In genomic region chr3:27378331-27378730, GRCh38 we compare ENCODE assay signal across 18 cellular contexts. TPM values are rescaled to one million over a fixed set of nuclear protein-coding genes. Genes with fewer than 3 reads are reported as not detected.
DNase-seq lines count a peak whose midpoint lies in the region; ATAC-seq, FAIRE-seq and TF ChIP-seq lines count a peak whose summit lies in the region.
"Had no signal": no experiment of that assay in that cellular context is flagged by ENCODE, and none has a peak within 500 bp of the region (broad histone marks: within the 10 kb centered on the region; RNA-seq: fewer than 3 reads in every experiment).

No MANE protein-coding gene starts in this region.

- TF ChIP-seq EP300 in HepG2 (IDR thresholded peaks at IDR 0.05; ENCODE audit: low read depth in 2 of 2, low read length in 2 of 2) = no peak
- no peak for TF ChIP-seq EP300 in HepG2 (CRISPR knock-in tag; IDR thresholded peaks at IDR 0.05; ENCODE audit: borderline replicate concordance)
- TF ChIP-seq EP300 in SK-N-SH (IDR thresholded peaks at IDR 0.05; ENCODE audit: borderline replicate concordance in 1 of 2, low read depth in 1 of 2, low read length in 1 of 2) = no peak

- peaks cover 8% of the 10 kb centered on the region for H3F3A ChIP-seq in SK-N-SH (replicated peaks; ENCODE audit: insufficient read depth)

- H3K36me3 Mint-ChIP-seq in HFFc6 (ENCODE audit: low read depth) (peaks cover 34% of the 10 kb centered on the region), astrocyte (ENCODE audit: low read depth, unreplicated experiment) (no peaks in the 10 kb centered on the region)
- peaks cover 89% of the 10 kb centered on the region for H3K36me3 Mint-ChIP-seq in stimulated activated effector memory CD8-positive, alpha-beta T cell treated with anti-CD3 and anti-CD28 coated beads, Interleukin-12 subunit alpha, Interleukin-12 subunit beta, amount 100 ng/mL, for 72 hours

- H3K4me3 ChIP-seq in HepG2 (replicated peaks in 1 of 3; ENCODE audit: insufficient read depth in 1 of 3, low read depth in 2 of 3, low read length in 3 of 3) (no peak overlapping the region), right lobe of liver (no peak overlapping the region), astrocyte (ENCODE audit: insufficient read depth, low read depth, low read length) (no peak overlapping the region), psoas muscle (no peak overlapping the region), SK-N-SH (ENCODE audit: low read depth in 2 of 2, low read length in 1 of 2) (no peak overlapping the region)

- H3K27ac Mint-ChIP-seq in HFFc6 = peak overlapping the region; percentile 11; the same call in 1 of the 2 replicates
- no peak overlapping the region for H3K27ac Mint-ChIP-seq in astrocyte (ENCODE audit: unreplicated experiment)
- H3K27ac Mint-ChIP-seq in stimulated activated effector memory CD8-positive, alpha-beta T cell treated with anti-CD3 and anti-CD28 coated beads, Interleukin-12 subunit alpha, Interleukin-12 subunit beta, amount 100 ng/mL, for 72 hours = peak overlapping the region; percentile 2

- peak overlapping the region; percentile 47 for H3K27ac ChIP-seq in HepG2 (ENCODE audit: extremely low read length, insufficient read depth, low read length)
- no peak overlapping the region for H3K27ac ChIP-seq in right lobe of liver
- H3K27ac ChIP-seq in astrocyte (ENCODE audit: low read depth, low read length) = no peak overlapping the region
- H3K27ac ChIP-seq in psoas muscle = no peak overlapping the region
- no peak overlapping the region for H3K27ac ChIP-seq in SK-N-SH (ENCODE audit: low read depth in 2 of 2, low read length in 1 of 2)

- ATAC-seq in HepG2 (no peak), right lobe of liver (no peak), psoas muscle (no peak), HG03442 (IDR thresholded peaks at IDR 0.05; ENCODE audit: unreplicated experiment) (no peak)
- no peak for ATAC-seq in stimulated activated effector memory CD8-positive, alpha-beta T cell treated with anti-CD3 and anti-CD28 coated beads, Interleukin-12 subunit alpha, Interleukin-12 subunit beta, amount 100 ng/mL, for 72 hours
- ATAC-seq: Panc1, Right ventricle myocardium inferior had no signal

- H3K27me3 Mint-ChIP-seq in HFFc6 (ENCODE audit: insufficient read depth) = no peaks in the 10 kb centered on the region
- no peaks in the 10 kb centered on the region for H3K27me3 Mint-ChIP-seq in astrocyte (ENCODE audit: low read depth, unreplicated experiment)
- H3K27me3 Mint-ChIP-seq: CD4-positive, CD25-positive, alpha-beta regulatory T cell had no signal

- intact Hi-C loops in HepG2 (cut with micrococcal nuclease; ENCODE audit: unreplicated experiment) (no loop called here), right lobe of liver (cut with DNase I) (no loop called here), psoas muscle (cut with DNase I) (no loop called here)

- H3K4me2 ChIP-seq in HepG2 (ENCODE audit: low read depth, low read length) (no peak overlapping the region), astrocyte (ENCODE audit: low read length) (no peak overlapping the region), SK-N-SH (no peak overlapping the region)

- H3K4me1 ChIP-seq in HepG2 (ENCODE audit: insufficient read depth, low read length) (peaks cover 47% of the 10 kb centered on the region), right lobe of liver (peaks cover 0 to 17% (median 5%) of the 10 kb centered on the region in 4 donors), astrocyte (ENCODE audit: insufficient read depth, low read length) (no peaks in the 10 kb centered on the region), psoas muscle (peaks cover 12% of the 10 kb centered on the region), SK-N-SH (ENCODE audit: control insufficient read depth in 1 of 2, insufficient read depth in 2 of 2, low read depth in 1 of 2, low read length in 1 of 2) (no peaks in the 10 kb centered on the region)

- H3K27me3 ChIP-seq in HepG2 (ENCODE audit: control insufficient read depth in 1 of 2, insufficient read depth in 2 of 2, low read length in 2 of 2) (no peaks in the 10 kb centered on the region), right lobe of liver (no peaks in the 10 kb centered on the region), astrocyte (ENCODE audit: insufficient read depth, low read length) (no peaks in the 10 kb centered on the region), psoas muscle (ENCODE audit: insufficient read depth in 3 of 3, low read length in 2 of 3) (no peaks in the 10 kb centered on the region), SK-N-SH (ENCODE audit: insufficient read depth) (no peaks in the 10 kb centered on the region)

- H3K9me3 Mint-ChIP-seq in HFFc6 (no peaks in the 10 kb centered on the region), astrocyte (ENCODE audit: unreplicated experiment) (no peaks in the 10 kb centered on the region)
- H3K9me3 Mint-ChIP-seq in stimulated activated effector memory CD8-positive, alpha-beta T cell treated with anti-CD3 and anti-CD28 coated beads, Interleukin-12 subunit alpha, Interleukin-12 subunit beta, amount 100 ng/mL, for 72 hours = no peaks in the 10 kb centered on the region
- H3K9me3 Mint-ChIP-seq: CD4-positive, CD25-positive, alpha-beta regulatory T cell had no signal

- in situ Hi-C loops in HepG2 (cut with HindIII; ENCODE audit: extremely low pct_ligation_motif_present, low pct_unique_long_range_greater_than_20kb) = no loop called here

- no peaks in the 10 kb centered on the region; the same call in 1 of the 2 replicates for H3K9me2 ChIP-seq in SK-N-SH

- no peaks in the 10 kb centered on the region for H3K79me2 ChIP-seq in HepG2 (ENCODE audit: insufficient read depth, low read length)
- peaks cover under 1% of the 10 kb centered on the region for H3K79me2 ChIP-seq in astrocyte (ENCODE audit: insufficient read depth, low read length)
- no peaks in the 10 kb centered on the region; the same call in 1 of the 2 replicates for H3K79me2 ChIP-seq in SK-N-SH (ENCODE audit: insufficient read depth)

- no peak for TF ChIP-seq POLR2A in HepG2 (IDR thresholded peaks at IDR 0.05; ENCODE audit: insufficient read depth in 1 of 2, low read depth in 2 of 2, low read length in 2 of 2)
- TF ChIP-seq POLR2A in right lobe of liver (IDR thresholded peaks at IDR 0.05) = no peak

- H4K20me1 ChIP-seq in HepG2 (ENCODE audit: insufficient read depth, low read length) (no peaks in the 10 kb centered on the region), astrocyte (ENCODE audit: insufficient read depth, low read length) (no peaks in the 10 kb centered on the region), SK-N-SH (ENCODE audit: insufficient read depth) (no peaks in the 10 kb centered on the region)

- TF ChIP-seq CTCF in HepG2 (CRISPR knock-in tag; IDR thresholded peaks at IDR 0.05) = no peak
- TF ChIP-seq CTCF in right lobe of liver (IDR thresholded peaks at IDR 0.05) = no peak
- TF ChIP-seq CTCF in HFFc6 (IDR thresholded peaks at IDR 0.05) = no peak
- TF ChIP-seq CTCF in astrocyte (IDR thresholded peaks at IDR 0.05; ENCODE audit: insufficient read depth, low read depth, low read length) = no peak
- TF ChIP-seq CTCF in psoas muscle (IDR thresholded peaks at IDR 0.05) = no peak
- TF ChIP-seq CTCF in SK-N-SH (IDR thresholded peaks at IDR 0.05) = no peak

- H3K4me3 Mint-ChIP-seq in HFFc6 (no peak overlapping the region), astrocyte (ENCODE audit: unreplicated experiment) (no peak overlapping the region)
- H3K4me3 Mint-ChIP-seq in stimulated activated effector memory CD8-positive, alpha-beta T cell treated with anti-CD3 and anti-CD28 coated beads, Interleukin-12 subunit alpha, Interleukin-12 subunit beta, amount 100 ng/mL, for 72 hours = no peak overlapping the region
- H3K4me3 Mint-ChIP-seq: CD4-positive, CD25-positive, alpha-beta regulatory T cell had no signal

- H3K4me1 Mint-ChIP-seq in HFFc6 (ENCODE audit: low read depth) = 0 out of 2 replicates have a peak, but pooled peaks cover 6% of the 10 kb centered on the region
- H3K4me1 Mint-ChIP-seq in astrocyte (ENCODE audit: low read depth, unreplicated experiment) = no peaks in the 10 kb centered on the region
- H3K4me1 Mint-ChIP-seq in stimulated activated effector memory CD8-positive, alpha-beta T cell treated with anti-CD3 and anti-CD28 coated beads, Interleukin-12 subunit alpha, Interleukin-12 subunit beta, amount 100 ng/mL, for 72 hours = peaks cover 6% of the 10 kb centered on the region

- H3K36me3 ChIP-seq in HepG2 (replicated peaks in 1 of 2; ENCODE audit: control insufficient read depth in 1 of 2, insufficient read depth in 2 of 2, low read length in 2 of 2) = peaks cover 2 to 21% of the 10 kb centered on the region in 2 experiments; a peak in 3 of 5 replicates
- H3K36me3 ChIP-seq in right lobe of liver = no peaks in the 10 kb centered on the region
- peaks cover 56% of the 10 kb centered on the region for H3K36me3 ChIP-seq in astrocyte (ENCODE audit: insufficient read depth, low read length)
- H3K36me3 ChIP-seq in psoas muscle (ENCODE audit: insufficient read depth in 1 of 2, low read depth in 1 of 2) = peaks cover 0 to 32% of the 10 kb centered on the region in 2 donors
- peaks cover 63 to 75% of the 10 kb centered on the region in 2 experiments for H3K36me3 ChIP-seq in SK-N-SH (replicated peaks in 1 of 2; ENCODE audit: control insufficient read depth in 1 of 2, insufficient read depth in 2 of 2, low read length in 1 of 2)

- POLR2A ChIA-PET in HepG2 (lab: Yijun Ruan, JAX) (no interaction called here), SK-N-SH (lab: Yijun Ruan, JAX) (no interaction called here)

- H3K9ac ChIP-seq in HepG2 (ENCODE audit: insufficient read depth, low read depth, low read length) = no peak overlapping the region
- H3K9ac ChIP-seq in astrocyte (ENCODE audit: low read length) = no peak overlapping the region
- H3K9ac ChIP-seq in SK-N-SH = no peak overlapping the region

- BruUV-seq in HepG2 (replicated peaks; lab: Mats Ljungman, UMichigan) = no TSS peak

- CTCF ChIA-PET in HepG2 (lab: Yijun Ruan, JAX; ENCODE audit: low intra/inter-chr PET ratio, low total read pairs) (no interaction called here), SK-N-SH (lab: Yijun Ruan, JAX) (no interaction called here)

- H3K9me3 ChIP-seq in HepG2 (ENCODE audit: low read length) = no peaks in the 10 kb centered on the region
- H3K9me3 ChIP-seq in right lobe of liver = no peaks in the 10 kb centered on the region
- H3K9me3 ChIP-seq in astrocyte (ENCODE audit: insufficient read depth, low read depth, low read length) = no peaks in the 10 kb centered on the region
- no peaks in the 10 kb centered on the region for H3K9me3 ChIP-seq in psoas muscle
- no peaks in the 10 kb centered on the region for H3K9me3 ChIP-seq in SK-N-SH

- FAIRE-seq in HepG2 (lab: Jason Lieb, UNC) (no peak), astrocyte (lab: Jason Lieb, UNC) (peak; percentile 43)

- H2AFZ ChIP-seq in HepG2 (ENCODE audit: low read length) (no peak overlapping the region), astrocyte (ENCODE audit: low read depth, low read length) (no peak overlapping the region), SK-N-SH (ENCODE audit: low read depth) (no peak overlapping the region)

- TF ChIP-seq RAD21 in HepG2 (CRISPR knock-in tag; IDR thresholded peaks at IDR 0.05) (no peak), SK-N-SH (IDR thresholded peaks at IDR 0.05; ENCODE audit: low read length) (no peak)

- DNase-seq in HepG2 (ENCODE audit: low spot score) (no peak), right lobe of liver (no peak), HFFc6 (no peak), astrocyte (ENCODE audit: low read depth) (no peak), psoas muscle (no peak), SK-N-SH (no peak)
- DNase-seq in stimulated activated effector memory CD8-positive, alpha-beta T cell treated with anti-CD3 and anti-CD28 coated beads, Interleukin-12 subunit alpha, Interleukin-12 subunit beta, amount 100 ng/mL, for 72 hours (ENCODE audit: low spot score in 2 of 2) = no peak
- DNase-seq: AML-193; CD4-positive, CD25-positive, alpha-beta regulatory T cell; H7; MM.1S; NCI-H1105 treated with DMSO at 0.1 percent for 48 hours; NCI-H187; NCI-H446 treated with DMSO at 0.1 percent for 48 hours; NCI-H748 treated with DMSO at 0.1 percent for 48 hours had no signal

RNA-seq across cellular contexts. Expression of gene NEK10, which starts 9.1 kb away (rescaled TPM):
- 14.2 and 15.0 TPM in 2 replicates for total RNA-seq in HepG2 (2016; rRNA removed; fragmentation: Illumina TruSeq; extraction: Trizol)
- 10.7 and 11.1 TPM in 2 replicates for total RNA-seq in HepG2 (2016; cell fraction: cytosol; rRNA removed; fragmentation: Illumina TruSeq; extraction: Trizol; ENCODE audit: low read depth)
- total RNA-seq in HepG2 (2016; cell fraction: insoluble cytoplasmic fraction; rRNA removed; fragmentation: Illumina TruSeq; extraction: Trizol) = 13.1 and 15.6 TPM in 2 replicates
- 6.9 and 9.2 TPM in 2 replicates for total RNA-seq in HepG2 (2016; cell fraction: membrane; rRNA removed; fragmentation: Illumina TruSeq; extraction: Trizol)
- 33.9 and 37.7 TPM in 2 replicates for total RNA-seq in HepG2 (2016; cell fraction: nucleus; rRNA removed; fragmentation: Illumina TruSeq; extraction: Trizol)
- polyA plus RNA-seq in HepG2 (2011; rRNA removed) = 2.3 and 2.8 TPM in 2 replicates
- 1.3 TPM in 2 replicates for polyA plus RNA-seq in HepG2 (2011; cell fraction: cytosol; rRNA removed)
- 4.3 and 4.4 TPM in 2 replicates for polyA plus RNA-seq in HepG2 (2011; cell fraction: nucleus; rRNA removed)
- 3.2 and 3.8 TPM in 2 replicates for polyA plus RNA-seq in HepG2 (2012)
- polyA plus RNA-seq in HepG2 (2016; cell fraction: cytosol; fragmentation: Illumina TruSeq; extraction: Trizol; ENCODE audit: low read depth) = 0.54 and 0.58 TPM in 2 replicates
- 4.4 and 4.9 TPM in 2 replicates for polyA plus RNA-seq in HepG2 (2016; cell fraction: insoluble cytoplasmic fraction; fragmentation: Illumina TruSeq; extraction: Trizol; ENCODE audit: low read depth)
- polyA plus RNA-seq in HepG2 (2016; cell fraction: membrane; fragmentation: Illumina TruSeq; extraction: Trizol; ENCODE audit: low read depth) = 1.8 and 1.9 TPM in 2 replicates
- 10.4 and 12.9 TPM in 2 replicates for polyA plus RNA-seq in HepG2 (2016; cell fraction: nucleus; fragmentation: Illumina TruSeq; extraction: Trizol; ENCODE audit: insufficient read depth, low read depth)
- 2.6 and 3.5 TPM in 2 replicates for polyA minus RNA-seq in HepG2 (2011; rRNA and poly(A)+ RNA removed; ENCODE audit: low replicate concordance)
- 1.8 and 3.3 TPM in 2 replicates for polyA minus RNA-seq in HepG2 (2011; cell fraction: cytosol; rRNA and poly(A)+ RNA removed)
- 32.0 and 40.3 TPM in 2 replicates for polyA minus RNA-seq in HepG2 (2011; cell fraction: nucleus; rRNA and poly(A)+ RNA removed)
- 1 to 10 TPM in 3 of 6 experiments, under 1 TPM in 3; 0.43 to 2.5 (median 0.87) TPM for total RNA-seq in right lobe of liver
- total RNA-seq in HFFc6 (2021; fragmentation: NEBNext Ultra II Directional; extraction: Animal tissue kit (Norgen Biotek cat#: 25700)) = 1 to 10 TPM; 5.2 to 9.5 (median 6.5) TPM
- total RNA-seq in astrocyte = 3.2 and 3.4 TPM in 2 replicates
- 10 to 100 TPM in 1 of 4 donors, 1 to 10 TPM in 3; 5.0 to 16.6 (median 6.4) TPM for total RNA-seq in psoas muscle
- 1 to 10 TPM in 2 of 3 donors, under 1 TPM in 1; 0.44 to 4.1 (median 1.3) TPM for polyA plus RNA-seq in psoas muscle
- polyA plus RNA-seq in SK-N-SH (2012; rRNA removed) = 1.0 and 1.5 TPM in 2 replicates
- polyA plus RNA-seq in SK-N-SH (2012; cell fraction: cytosol; rRNA removed) = 1.2 and 1.4 TPM in 2 replicates
- 2.5 and 3.7 TPM in 2 replicates for polyA plus RNA-seq in SK-N-SH (2012; cell fraction: nucleus; rRNA removed)
